In genomic region chr6:3812596-3812995, GRCh38 we compare ENCODE assay signal across 21 cellular contexts. TPM values are rescaled to one million over a fixed set of nuclear protein-coding genes. Genes with fewer than 3 reads are reported as not detected.
DNase-seq lines count a peak whose midpoint lies in the region; ATAC-seq, FAIRE-seq and TF ChIP-seq lines count a peak whose summit lies in the region.
"Had no signal": no experiment of that assay in that cellular context is flagged by ENCODE, and none has a peak within 500 bp of the region (broad histone marks: within the 10 kb centered on the region; RNA-seq: fewer than 3 reads in every experiment).

No MANE protein-coding gene starts in this region.

- peak overlapping the region; percentile 44 for H3K4me2 ChIP-seq in endothelial cell of umbilical vein (ENCODE audit: insufficient read depth, low read length)

- peaks cover 8% of the 10 kb centered on the region for H3K27me3 Mint-ChIP-seq in activated CD8-positive, alpha-beta memory T cell treated with anti-CD3 and anti-CD28 coated beads, Interleukin-2, amount 10 ng/mL, durations not matched to agents 7 days and 5 days

- H3K9me1 ChIP-seq in endothelial cell of umbilical vein (replicated peaks; ENCODE audit: control insufficient read depth, extremely low read depth, insufficient read depth, low read length), result no peaks in the 10 kb centered on the region

- no peaks in the 10 kb centered on the region for H3K9me3 Mint-ChIP-seq in activated CD8-positive, alpha-beta memory T cell treated with anti-CD3 and anti-CD28 coated beads, Interleukin-2, amount 10 ng/mL, durations not matched to agents 7 days and 5 days (ENCODE audit: low read depth)

- no peaks in the 10 kb centered on the region for H3K36me3 Mint-ChIP-seq in activated CD8-positive, alpha-beta memory T cell treated with anti-CD3 and anti-CD28 coated beads, Interleukin-2, amount 10 ng/mL, durations not matched to agents 7 days and 5 days

- no peaks in the 10 kb centered on the region for H3K27me3 ChIP-seq in left ventricle myocardium inferior (ENCODE audit: low read depth)
- H3K27me3 ChIP-seq in right cardiac atrium (ENCODE audit: control insufficient read depth, insufficient read depth), result no peaks in the 10 kb centered on the region
- no peaks in the 10 kb centered on the region for H3K27me3 ChIP-seq in endothelial cell of umbilical vein (ENCODE audit: control insufficient read depth in 2 of 2, insufficient read depth in 2 of 2, low read length in 2 of 2)

- H3K4me1 ChIP-seq in left ventricle myocardium inferior (peaks cover 33% of the 10 kb centered on the region), right cardiac atrium (ENCODE audit: control insufficient read depth, insufficient read depth, low read length) (peaks cover 9% of the 10 kb centered on the region), endothelial cell of umbilical vein (ENCODE audit: control insufficient read depth, extremely low read depth, insufficient read depth, low read length) (peaks cover 49% of the 10 kb centered on the region)

- H3K79me2 ChIP-seq in endothelial cell of umbilical vein (ENCODE audit: control insufficient read depth, insufficient read depth, low read length), result no peaks in the 10 kb centered on the region

- no peak overlapping the region for H2AFZ ChIP-seq in endothelial cell of umbilical vein (ENCODE audit: low read depth, low read length)

- H3K27ac ChIP-seq in left ventricle myocardium inferior (replicated peaks) (peak overlapping the region; percentile 14), right cardiac atrium (ENCODE audit: low read length) (no peak overlapping the region), RWPE1 (peak overlapping the region; percentile 73), endothelial cell of umbilical vein (ENCODE audit: insufficient read depth, low read depth, low read length) (peak overlapping the region; percentile 95)
- H3K27ac ChIP-seq: C4-2B had no signal

- DNase-seq in left ventricle myocardium inferior (no peak), right cardiac atrium (no peak), RWPE1 (ENCODE audit: low spot score) (no peak), endothelial cell of umbilical vein (ENCODE audit: low read depth, low spot score) (no peak), putamen (ENCODE audit: low spot score) (no peak), NCI-H1048 (lab: John Stamatoyannopoulos, UW) (no peak)
- no peak for DNase-seq in activated CD8-positive, alpha-beta memory T cell treated with anti-CD3 and anti-CD28 coated beads, Interleukin-2, amount 10 ng/mL, durations not matched to agents 7 days and 5 days
- DNase-seq: DND-41, GOT3, Karpas-422, NCI-H1105 treated with DMSO at 0.1 percent for 48 hours, NCI-H1694 treated with DMSO at 0.1 percent for 48 hours, NCI-H2107, NCI-H2227 treated with DMSO at 0.1 percent for 48 hours, NCI-H524, SIG-M5 had no signal

- no peak overlapping the region for H3K4me3 Mint-ChIP-seq in activated CD8-positive, alpha-beta memory T cell treated with anti-CD3 and anti-CD28 coated beads, Interleukin-2, amount 10 ng/mL, durations not matched to agents 7 days and 5 days

- dilution Hi-C loops in endothelial cell of umbilical vein (cut with MboI; ENCODE audit: extremely low pct_ligation_motif_present, low sequenced_read_pairs), result no loop called here

- no peaks in the 10 kb centered on the region for H4K20me1 ChIP-seq in endothelial cell of umbilical vein (replicated peaks; ENCODE audit: control insufficient read depth, extremely low read depth, insufficient read depth, low read length)

- TSS peak; percentile 57 for BruUV-seq in endothelial cell of umbilical vein (replicated peaks; lab: Mats Ljungman, UMichigan)

- TF ChIP-seq CTCF in left ventricle myocardium inferior (IDR thresholded peaks at IDR 0.05; ENCODE audit: borderline replicate concordance), result no peak
- TF ChIP-seq CTCF in RWPE1 (conservative IDR thresholded peaks at IDR 0.05; ENCODE audit: low read depth), result no peak
- TF ChIP-seq CTCF in endothelial cell of umbilical vein (IDR thresholded peaks at IDR 0.05; ENCODE audit: extremely low read depth in 1 of 2, insufficient read depth in 1 of 2, low read depth in 1 of 2, low read length in 2 of 2), result no peak

- no peaks in the 10 kb centered on the region for H3K4me1 Mint-ChIP-seq in activated CD8-positive, alpha-beta memory T cell treated with anti-CD3 and anti-CD28 coated beads, Interleukin-2, amount 10 ng/mL, durations not matched to agents 7 days and 5 days

- POLR2A ChIA-PET in RWPE1 (lab: Yijun Ruan, JAX; ENCODE audit: low non-redundant PET) (interaction anchor here (1.3 kb wide), 1 partner anchor 63 kb away, joined by 4 read pairs; no protein-coding TSS in a partner anchor), endothelial cell of umbilical vein (lab: Charles Lee) (interaction anchor here (1.0 to 3.2 kb wide), 3 partner anchors 13 to 63 kb away, joined by 3 to 23 read pairs (median 12); no protein-coding TSS in a partner anchor)

- TF ChIP-seq POLR2A in endothelial cell of umbilical vein (IDR thresholded peaks at IDR 0.05; ENCODE audit: low read depth, low read length), result no peak

- no peak for FAIRE-seq in endothelial cell of umbilical vein (lab: Jason Lieb, UNC)
- FAIRE-seq: A204.1, GM12891, GM18507 had no signal

- ATAC-seq in right cardiac atrium (no peak), GM21390 (IDR thresholded peaks at IDR 0.05; ENCODE audit: unreplicated experiment) (no peak)
- ATAC-seq in activated CD8-positive, alpha-beta memory T cell treated with anti-CD3 and anti-CD28 coated beads, Interleukin-2, amount 10 ng/mL, durations not matched to agents 7 days and 5 days, result no peak

- H3K36me3 ChIP-seq in left ventricle myocardium inferior (no peaks in the 10 kb centered on the region), endothelial cell of umbilical vein (ENCODE audit: control insufficient read depth in 2 of 2, extremely low read depth in 1 of 2, insufficient read depth in 2 of 2, low read length in 2 of 2) (no peaks in the 10 kb centered on the region)

- intact Hi-C loops in left ventricle myocardium inferior (cut with micrococcal nuclease) (no loop called here), right cardiac atrium (cut with DNase I) (no loop called here), endothelial cell of umbilical vein (cut with micrococcal nuclease) (loop anchor here (2.0 kb wide), 1 partner anchor 36 kb away; the partner anchor contains the start of gene FAM50B)

- CTCF ChIA-PET in RWPE1 (lab: Yijun Ruan, JAX), result no interaction called here
- CTCF ChIA-PET in endothelial cell of umbilical vein (lab: Charles Lee), result interaction anchor here (1.0 to 6.1 kb wide), 9 partner anchors 13 to 101 kb away, joined by 3 to 39 read pairs (median 5); partner anchors contain the start of gene FAM50B
- CTCF ChIA-PET in activated CD8-positive, alpha-beta memory T cell treated with anti-CD3 and anti-CD28 coated beads, Interleukin-2, amount 10 ng/mL, durations not matched to agents 7 days and 5 days (lab: Charles Lee), result no interaction called here

- H3K9me3 ChIP-seq in left ventricle myocardium inferior (replicated peaks) (no peaks in the 10 kb centered on the region), right cardiac atrium (ENCODE audit: control insufficient read depth, low read length) (no peaks in the 10 kb centered on the region), endothelial cell of umbilical vein (replicated peaks; ENCODE audit: control insufficient read depth, insufficient read depth, low read length) (no peaks in the 10 kb centered on the region)

- H3K27ac Mint-ChIP-seq in activated CD8-positive, alpha-beta memory T cell treated with anti-CD3 and anti-CD28 coated beads, Interleukin-2, amount 10 ng/mL, durations not matched to agents 7 days and 5 days, result no peak overlapping the region

- H3K9ac ChIP-seq in endothelial cell of umbilical vein (replicated peaks; ENCODE audit: extremely low read depth, insufficient read depth, low read length), result peak overlapping the region; percentile 70

- no peak overlapping the region for H3K4me3 ChIP-seq in left ventricle myocardium inferior
- no peak overlapping the region for H3K4me3 ChIP-seq in right cardiac atrium (ENCODE audit: low read length)
- H3K4me3 ChIP-seq in endothelial cell of umbilical vein (replicated peaks in 1 of 3; ENCODE audit: insufficient read depth in 1 of 3, low read depth in 1 of 3, low read length in 3 of 3), result no peak overlapping the region

- 75% methylated on average over 3 of the region's 3 CpGs for WGBS in right cardiac atrium

TF ChIP-seq in endothelial cell of umbilical vein, 7 proteins besides CTCF, POLR2A, EP300 and RAD21:
- no peak for TF ChIP-seq GATA2 (IDR thresholded peaks at IDR 0.05; ENCODE audit: insufficient read depth, insufficient read length, low read depth, low read length)

RNA-seq across cellular contexts. Expression of gene FAM50B, which starts 36.6 kb away (rescaled TPM):
- 23.2 TPM for total RNA-seq in left ventricle myocardium inferior
- total RNA-seq in right cardiac atrium, result 10 to 100 TPM; 14.0 to 25.3 (median 23.9) TPM
- polyA plus RNA-seq in right cardiac atrium, result 18.4 TPM
- total RNA-seq in endothelial cell of umbilical vein, result 10.0 and 10.4 TPM in 2 replicates
- 13.9 and 14.1 TPM in 2 replicates for polyA plus RNA-seq in endothelial cell of umbilical vein
- polyA plus RNA-seq in endothelial cell of umbilical vein (2011; cell fraction: cytosol; rRNA removed), result 7.9 and 9.2 TPM in 2 replicates
- 4.6 and 5.2 TPM in 2 replicates for polyA plus RNA-seq in endothelial cell of umbilical vein (2011; cell fraction: nucleus; rRNA removed)
- polyA plus RNA-seq in endothelial cell of umbilical vein (2012), result 8.7 TPM in 2 replicates
- polyA minus RNA-seq in endothelial cell of umbilical vein, result 4.6 TPM in 2 replicates
- polyA minus RNA-seq in endothelial cell of umbilical vein (2011; cell fraction: cytosol; rRNA and poly(A)+ RNA removed), result 4.3 TPM
- 0.87 and 2.1 TPM in 2 replicates for polyA minus RNA-seq in endothelial cell of umbilical vein (2011; cell fraction: nucleus; rRNA and poly(A)+ RNA removed)
- total RNA-seq in activated CD8-positive, alpha-beta memory T cell treated with anti-CD3 and anti-CD28 coated beads, Interleukin-2, amount 10 ng/mL, durations not matched to agents 7 days and 5 days, result 10 to 100 TPM in 1 of 2 experiments, 1 to 10 TPM in 1; 8.8 to 10.6 TPM
